In the genomic region with DNA sequence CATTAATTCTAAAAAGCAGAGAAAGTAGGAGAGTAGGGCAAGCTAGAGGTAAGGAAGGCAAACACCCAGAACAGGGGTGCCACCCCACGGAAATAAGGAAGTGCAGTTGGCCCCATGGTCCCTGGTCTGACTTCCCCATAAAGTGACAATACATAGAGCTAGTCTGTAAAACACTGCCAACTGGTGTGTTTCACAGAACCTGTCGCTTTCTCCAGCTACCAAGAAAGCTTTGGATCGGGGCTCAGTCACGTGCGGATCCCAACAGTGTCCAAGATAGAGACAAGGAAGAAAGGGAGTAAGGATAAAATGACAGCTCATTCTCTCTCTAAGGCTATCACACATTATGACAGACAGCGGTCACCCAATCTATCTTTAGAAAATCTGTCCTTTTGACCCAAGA, we compare ENCODE assay signal across 11 cellular contexts. TPM values are rescaled to one million over a fixed set of nuclear protein-coding genes. Genes with fewer than 3 reads are reported as not detected.
A peak's percentile ranks its signal among the peaks of the same experiment; 100 is the strongest.
DNase-seq lines count a peak whose midpoint lies in the region; ATAC-seq lines count a peak whose summit lies in the region.
"Had no signal": no experiment of that assay in that cellular context is flagged by ENCODE, and none has a peak within 500 bp of the region (broad histone marks: within the 10 kb centered on the region; RNA-seq: fewer than 3 reads in every experiment).

No MANE protein-coding gene starts in this region.

- peaks cover 2% of the 10 kb centered on the region for H3K79me2 ChIP-seq in trophoblast cell (ENCODE audit: control insufficient read depth, insufficient read depth, low read length, poor library complexity)

- H3K4me2 ChIP-seq in trophoblast cell (ENCODE audit: low read length) = no peak overlapping the region

- no peaks in the 10 kb centered on the region for H3K36me3 ChIP-seq in esophagus (ENCODE audit: control insufficient read depth in 2 of 2, insufficient read depth in 2 of 2, low read length in 1 of 2)
- no peaks in the 10 kb centered on the region for H3K36me3 ChIP-seq in trophoblast cell (ENCODE audit: control insufficient read depth in 1 of 2, insufficient read depth in 2 of 2, low read length in 2 of 2)

- H3K9ac ChIP-seq in trophoblast cell (ENCODE audit: low read length) = no peak overlapping the region

- WGBS in esophagus, 2 donors = 71 to 78% methylated on average over 6 of the region's 6 CpGs
- WGBS in trophoblast cell (ENCODE audit: extremely low coverage, insufficient coverage, insufficient read length) = no CpG with 5 or more reads among the region's 6 CpGs

- H2BK5ac ChIP-seq in trophoblast cell (ENCODE audit: low read depth, low read length, poor library complexity) = peak overlapping the region; percentile 52

- no peak overlapping the region for H2AFZ ChIP-seq in trophoblast cell (ENCODE audit: insufficient read depth, low read length, poor library complexity)

- peak overlapping the region; percentile 50 for H2AK5ac ChIP-seq in trophoblast cell (ENCODE audit: low read length)

- H2BK120ac ChIP-seq in trophoblast cell (ENCODE audit: insufficient read depth, low read length, poor library complexity) = no peak overlapping the region

- H3K9me3 ChIP-seq in esophagus (ENCODE audit: control insufficient read depth in 2 of 2, insufficient read depth in 1 of 2, low read depth in 1 of 2, low read length in 1 of 2) = no peaks in the 10 kb centered on the region
- no peaks in the 10 kb centered on the region for H3K9me3 ChIP-seq in trophoblast cell (ENCODE audit: insufficient read depth, low read depth, low read length)

- H3K79me1 ChIP-seq in trophoblast cell (ENCODE audit: low read length) = peaks cover 8% of the 10 kb centered on the region

- H2BK12ac ChIP-seq in trophoblast cell (ENCODE audit: low read length) = peak overlapping the region; percentile 33

- ATAC-seq in HG02852 (IDR thresholded peaks at IDR 0.05; ENCODE audit: unreplicated experiment) (no peak), GM18520 (IDR thresholded peaks at IDR 0.05; ENCODE audit: unreplicated experiment) (no peak), HG02763 (IDR thresholded peaks at IDR 0.05; ENCODE audit: unreplicated experiment) (no peak)
- ATAC-seq in stimulated activated effector memory CD8-positive, alpha-beta T cell treated with anti-CD3 and anti-CD28 coated beads, Interleukin-12 subunit alpha, Interleukin-12 subunit beta, amount 100 ng/mL, for 72 hours = no peak

- no peak overlapping the region for H3K4me3 ChIP-seq in esophagus (ENCODE audit: low read depth in 1 of 2, low read length in 2 of 2)
- no peak overlapping the region for H3K4me3 ChIP-seq in trophoblast cell (ENCODE audit: low read depth, low read length)

- no peak overlapping the region for H3K23ac ChIP-seq in trophoblast cell (ENCODE audit: low read length)

- H3K4ac ChIP-seq in trophoblast cell (ENCODE audit: low read depth, low read length) = no peak overlapping the region

- peak overlapping the region; percentile 57 for H4K91ac ChIP-seq in trophoblast cell (ENCODE audit: low read depth, low read length)

- H3K4me1 ChIP-seq in esophagus (ENCODE audit: control insufficient read depth in 2 of 2, insufficient read depth in 2 of 2, low read length in 1 of 2) (peaks cover 10 to 29% of the 10 kb centered on the region in 2 donors), trophoblast cell (ENCODE audit: control insufficient read depth in 1 of 2, insufficient read depth in 2 of 2, low read length in 2 of 2) (peaks cover 15 to 26% of the 10 kb centered on the region in 2 experiments)

- peak; percentile 30 for DNase-seq in DMS 273 treated with DMSO at 0.1 percent for 48 hours (lab: John Stamatoyannopoulos, UW)
- DNase-seq in NOMO-1 (lab: John Stamatoyannopoulos, UW; ENCODE audit: unreplicated experiment in 2 of 2) = peak; percentile 72 to 84
- no peak for DNase-seq in trophoblast cell
- no peak for DNase-seq in stimulated activated effector memory CD8-positive, alpha-beta T cell treated with anti-CD3 and anti-CD28 coated beads, Interleukin-12 subunit alpha, Interleukin-12 subunit beta, amount 100 ng/mL, for 72 hours (ENCODE audit: low spot score in 2 of 2)
- DNase-seq: activated CD4-positive, alpha-beta T cell treated with anti-CD3 and anti-CD28 coated beads, Interleukin-2, amount 50 U/mL, for 4 hours; mesendoderm; NK-92 treated with Interleukin-12 subunit alpha and Interleukin-12 subunit beta, amount 100 ng/mL, for 24 hours had no signal

- H3K36me3 Mint-ChIP-seq in stimulated activated effector memory CD8-positive, alpha-beta T cell treated with anti-CD3 and anti-CD28 coated beads, Interleukin-12 subunit alpha, Interleukin-12 subunit beta, amount 100 ng/mL, for 72 hours = peaks cover 5% of the 10 kb centered on the region

- H4K12ac ChIP-seq in trophoblast cell (ENCODE audit: low read depth, low read length) = no peak overlapping the region

- H3K4me3 Mint-ChIP-seq in stimulated activated effector memory CD8-positive, alpha-beta T cell treated with anti-CD3 and anti-CD28 coated beads, Interleukin-12 subunit alpha, Interleukin-12 subunit beta, amount 100 ng/mL, for 72 hours = no peak overlapping the region

- H4K8ac ChIP-seq in trophoblast cell (ENCODE audit: low read depth, low read length) = no peak overlapping the region

- H3K9me3 Mint-ChIP-seq in stimulated activated effector memory CD8-positive, alpha-beta T cell treated with anti-CD3 and anti-CD28 coated beads, Interleukin-12 subunit alpha, Interleukin-12 subunit beta, amount 100 ng/mL, for 72 hours = no peaks in the 10 kb centered on the region

- H3K14ac ChIP-seq in trophoblast cell (ENCODE audit: low read length) = peak overlapping the region; percentile 48

- H3K27ac ChIP-seq in esophagus (ENCODE audit: low read depth in 2 of 2, low read length in 1 of 2) (peak overlapping the region; percentile 45 to 56), trophoblast cell (ENCODE audit: low read depth, low read length) (no peak overlapping the region)

- H3K18ac ChIP-seq in trophoblast cell (ENCODE audit: low read length) = peak overlapping the region; percentile 46

- H3K27me3 ChIP-seq in esophagus (ENCODE audit: control insufficient read depth in 1 of 2, insufficient read depth in 2 of 2, low read length in 2 of 2) (no peaks in the 10 kb centered on the region), trophoblast cell (ENCODE audit: insufficient read depth, low read length) (no peaks in the 10 kb centered on the region)

- H3K27ac Mint-ChIP-seq in stimulated activated effector memory CD8-positive, alpha-beta T cell treated with anti-CD3 and anti-CD28 coated beads, Interleukin-12 subunit alpha, Interleukin-12 subunit beta, amount 100 ng/mL, for 72 hours = no peak overlapping the region

- H3K4me1 Mint-ChIP-seq in stimulated activated effector memory CD8-positive, alpha-beta T cell treated with anti-CD3 and anti-CD28 coated beads, Interleukin-12 subunit alpha, Interleukin-12 subunit beta, amount 100 ng/mL, for 72 hours = no peaks in the 10 kb centered on the region

RNA-seq across cellular contexts. Expression of a gene that starts 36.4 kb away (rescaled TPM):
- 10 to 100 TPM; 13.3 to 19.4 TPM for polyA plus RNA-seq in esophagus
- polyA plus RNA-seq in trophoblast cell (2013) = 3.6 and 4.0 TPM in 2 replicates

Comparison
In these comparisons a context has a peak if more than half of its experiments do, and no peak if none do; other contexts are left out.
1. DNase-seq: peak in DMS 273 treated with DMSO at 0.1 percent for 48 hours (single experiment) and NOMO-1 (2 of 2); none in trophoblast cell (0 of 2) and stimulated activated effector memory CD8-positive, alpha-beta T cell treated with anti-CD3 and anti-CD28 coated beads, Interleukin-12 subunit alpha, Interleukin-12 subunit beta, amount 100 ng/mL, for 72 hours (0 of 2).